In the genomic region with DNA sequence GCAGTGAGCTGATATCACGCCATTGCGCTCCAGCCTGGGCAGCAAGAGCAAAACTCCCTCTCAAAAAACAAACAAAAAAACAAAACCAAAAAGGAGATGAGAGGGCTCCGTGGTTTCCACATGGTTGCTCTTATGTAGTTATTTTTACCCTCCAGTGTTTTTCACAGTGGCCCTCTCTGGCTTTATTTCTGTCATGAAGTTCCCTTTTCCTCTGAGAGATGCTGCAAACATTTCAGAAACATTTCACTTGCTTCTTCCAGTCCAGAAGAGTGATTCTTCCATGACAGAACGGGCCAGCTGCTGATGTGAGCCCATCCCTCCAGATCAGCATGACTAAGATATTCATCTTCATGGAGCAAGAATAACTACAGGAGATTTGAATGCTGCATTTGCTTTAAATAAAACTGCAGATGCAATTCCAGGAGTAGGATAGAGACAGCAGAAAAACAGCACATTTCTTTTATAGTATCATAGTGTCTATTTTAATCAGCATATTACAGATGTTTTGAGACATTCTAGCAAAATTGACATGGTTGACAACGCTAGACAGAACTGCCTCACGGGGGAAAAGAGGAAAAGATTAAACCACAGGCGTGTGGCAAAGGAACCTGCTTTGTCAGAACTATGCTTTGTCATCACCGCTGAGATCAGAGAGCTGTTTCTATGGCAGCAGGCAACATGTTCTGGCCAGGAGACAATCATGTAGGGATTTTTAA, we compare ENCODE assay signal across 9 cellular contexts. TPM values are rescaled to one million over a fixed set of nuclear protein-coding genes. Genes with fewer than 3 reads are reported as not detected.
A peak's percentile ranks its signal among the peaks of the same experiment; 100 is the strongest.
DNase-seq lines count a peak whose midpoint lies in the region; ATAC-seq and TF ChIP-seq lines count a peak whose summit lies in the region.
"Had no signal": no experiment of that assay in that cellular context is flagged by ENCODE, and none has a peak within 500 bp of the region (broad histone marks: within the 10 kb centered on the region; RNA-seq: fewer than 3 reads in every experiment).

No MANE protein-coding gene starts in this region.

- peak; percentile 35 to 43 for ATAC-seq in activated CD4-positive, CD25-positive, alpha-beta regulatory T cell treated with anti-CD3 and anti-CD28 coated beads, Interleukin-2, amount 50 U/mL, for 24 hours
- ATAC-seq in GM21528 (IDR thresholded peaks at IDR 0.05; ENCODE audit: low FRiP score, unreplicated experiment) = peak; percentile 95

- TF ChIP-seq CTCF in fibroblast of mammary gland (conservative IDR thresholded peaks at IDR 0.05; ENCODE audit: control insufficient read depth, insufficient read depth, low read depth, low read length) = no peak
- no peak for TF ChIP-seq CTCF in progenitor cell of endocrine pancreas (IDR thresholded peaks at IDR 0.05; ENCODE audit: unreplicated experiment)

- H3K4me1 Mint-ChIP-seq in progenitor cell of endocrine pancreas (ENCODE audit: low read depth) = peaks cover 3% of the 10 kb centered on the region

- no peak overlapping the region for H3K4me3 ChIP-seq in fibroblast of mammary gland (ENCODE audit: control insufficient read depth, low read depth, low read length)

- no peak overlapping the region for H3K27ac Mint-ChIP-seq in progenitor cell of endocrine pancreas
- H3K27ac Mint-ChIP-seq: CD4-positive, CD25-positive, alpha-beta regulatory T cell had no signal

- H3K36me3 Mint-ChIP-seq in progenitor cell of endocrine pancreas (ENCODE audit: insufficient read depth) = no peaks in the 10 kb centered on the region
- H3K36me3 Mint-ChIP-seq: CD4-positive, CD25-positive, alpha-beta regulatory T cell had no signal

- H3K9me3 Mint-ChIP-seq in progenitor cell of endocrine pancreas (ENCODE audit: low read depth) = peaks cover 3% of the 10 kb centered on the region

- DNase-seq in activated CD4-positive, CD25-positive, alpha-beta regulatory T cell (lab: John Stamatoyannopoulos, UW) = no peak
- DNase-seq in HT1080 (ENCODE audit: low read depth) = peak; percentile 86
- DNase-seq in SIG-M5 (lab: John Stamatoyannopoulos, UW) = peak; percentile 13
- DNase-seq in fibroblast of mammary gland (ENCODE audit: low read depth) = peak; percentile 81
- peak; percentile 49 for DNase-seq in stromal cell of bone marrow (ENCODE audit: low read depth)
- DNase-seq in progenitor cell of endocrine pancreas (ENCODE audit: low spot score, unreplicated experiment) = no peak

- no peak overlapping the region for H3K4me3 Mint-ChIP-seq in progenitor cell of endocrine pancreas (ENCODE audit: low read depth)
- H3K4me3 Mint-ChIP-seq: CD4-positive, CD25-positive, alpha-beta regulatory T cell had no signal

- H3K27me3 Mint-ChIP-seq in progenitor cell of endocrine pancreas = no peaks in the 10 kb centered on the region

RNA-seq across cellular contexts. Expression of a gene that starts 40.3 kb away (rescaled TPM):
- 8.1 and 14.6 TPM in 2 replicates for total RNA-seq in HT1080 (2014; rRNA removed; shearing (Covaris generic))
- 0.85 and 1.2 TPM in 2 replicates for polyA plus RNA-seq in HT1080 (2015; cell fraction: cytosol; rRNA removed)
- polyA plus RNA-seq in HT1080 (2015; cell fraction: nucleus; rRNA removed) = 1.7 and 2.2 TPM in 2 replicates
- total RNA-seq in progenitor cell of endocrine pancreas = 19.2 and 19.9 TPM in 2 replicates
- total RNA-seq: CD4-positive, CD25-positive, alpha-beta regulatory T cell had no signal

Comparison
In these comparisons a context has a peak if more than half of its experiments do, and no peak if none do; other contexts are left out.
1. DNase-seq: peak in HT1080 (single experiment), SIG-M5 (single experiment), fibroblast of mammary gland (single experiment) and stromal cell of bone marrow (single experiment); none in activated CD4-positive, CD25-positive, alpha-beta regulatory T cell (0 of 4) and progenitor cell of endocrine pancreas (single experiment).